ENCODE assay signal across 19 cellular contexts in the genomic region with DNA sequence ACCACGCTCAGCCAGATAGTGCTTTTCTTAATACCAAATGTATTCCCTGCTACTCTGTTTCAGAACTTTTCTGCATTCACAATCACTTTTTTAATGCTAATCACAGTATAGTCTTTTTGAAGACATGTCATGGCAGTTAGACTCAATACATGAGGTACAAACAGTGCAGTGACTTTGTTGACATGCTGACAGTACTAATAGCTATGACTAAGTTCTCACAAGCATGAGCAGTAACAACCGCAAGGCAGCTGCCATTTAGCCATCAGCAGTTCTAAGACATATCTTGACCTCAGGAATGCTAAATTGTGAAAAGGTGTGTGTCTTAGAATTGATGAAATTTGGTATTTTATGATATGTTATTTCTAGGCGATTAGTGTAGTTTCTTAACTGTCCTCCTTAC.
DNase-seq lines count a peak whose midpoint lies in the region; ATAC-seq and TF ChIP-seq lines count a peak whose summit lies in the region.
"Had no signal": no experiment of that assay in that cellular context is flagged by ENCODE, and none has a peak within 500 bp of the region (broad histone marks: within the 10 kb centered on the region; RNA-seq: fewer than 3 reads in every experiment).

No MANE protein-coding gene starts in this region.

- no peak overlapping the region for H2AFZ ChIP-seq in KMS-11 (ENCODE audit: low read depth)
- H2AFZ ChIP-seq: GM23338 had no signal

- peaks cover 70% of the 10 kb centered on the region for H3K4me1 Mint-ChIP-seq in activated T-helper 1 cell treated with anti-CD3 and anti-CD28 coated beads, Interleukin-12 subunit alpha, Interleukin-12 subunit beta, Interleukin-2, Interleukin-4 antibody, amounts not matched to agents 30 ng/mL and 10 ng/mL and 1 ng/mL, durations not matched to agents 14 hours and 24 hours and 36 hours (ENCODE audit: low read depth)
- H3K4me1 Mint-ChIP-seq: endodermal cell had no signal

- peak overlapping the region; percentile 65 to 88 (median 71) for H3K4me2 ChIP-seq in BLaER1 treated with 17β-estradiol and CSF1 and Interleukin-3, amounts not matched to agents 10 nM and 100 nM
- H3K4me2 ChIP-seq in KMS-11 = no peak overlapping the region; the same call in 1 of the 2 replicates
- H3K4me2 ChIP-seq: GM23338 had no signal

- peaks cover 0 to 84% (median 72%) of the 10 kb centered on the region in 11 experiments; a peak in 20 of 22 replicates for H3K36me3 ChIP-seq in BLaER1 treated with 17β-estradiol and CSF1 and Interleukin-3, amounts not matched to agents 10 nM and 100 nM
- H3K36me3 ChIP-seq in KMS-11 (ENCODE audit: insufficient read depth) (peaks cover 7% of the 10 kb centered on the region; the same call in 1 of the 2 replicates), mucosa of descending colon (ENCODE audit: low read depth) (no peaks in the 10 kb centered on the region)
- H3K36me3 ChIP-seq: left lung, tibial artery had no signal

- H3K9ac ChIP-seq in BLaER1 treated with 17β-estradiol and CSF1 and Interleukin-3, amounts not matched to agents 10 nM and 100 nM = peak overlapping the region in 6 of 11 experiments; percentile 1 to 54 (median 18); a peak in 3 of 22 replicates
- no peak overlapping the region for H3K9ac ChIP-seq in KMS-11

- H3K27ac ChIP-seq in BLaER1 treated with 17β-estradiol and CSF1 and Interleukin-3, amounts not matched to agents 10 nM and 100 nM = peak overlapping the region in 5 of 11 experiments; percentile 23 to 69 (median 59); a peak in 8 of 22 replicates
- peak overlapping the region; percentile 38 for H3K27ac ChIP-seq in KMS-11
- H3K27ac ChIP-seq: RWPE1, tibial artery had no signal

- H3K9me3 Mint-ChIP-seq in activated T-helper 1 cell treated with anti-CD3 and anti-CD28 coated beads, Interleukin-12 subunit alpha, Interleukin-12 subunit beta, Interleukin-2, Interleukin-4 antibody, amounts not matched to agents 30 ng/mL and 10 ng/mL and 1 ng/mL, durations not matched to agents 14 hours and 24 hours and 36 hours = no peaks in the 10 kb centered on the region
- H3K9me3 Mint-ChIP-seq: endodermal cell, GM23338 had no signal

- H4K20me1 ChIP-seq in BLaER1 treated with 17β-estradiol and CSF1 and Interleukin-3, amounts not matched to agents 10 nM and 100 nM = no peaks in the 10 kb centered on the region
- H4K20me1 ChIP-seq in KMS-11 (ENCODE audit: insufficient read depth) = no peaks in the 10 kb centered on the region

- H3K4me3 Mint-ChIP-seq in activated T-helper 1 cell treated with anti-CD3 and anti-CD28 coated beads, Interleukin-12 subunit alpha, Interleukin-12 subunit beta, Interleukin-2, Interleukin-4 antibody, amounts not matched to agents 30 ng/mL and 10 ng/mL and 1 ng/mL, durations not matched to agents 14 hours and 24 hours and 36 hours = peak overlapping the region; percentile 68
- H3K4me3 Mint-ChIP-seq: endodermal cell, GM23338 had no signal

- H3K9me3 ChIP-seq in BLaER1 treated with 17β-estradiol and CSF1 and Interleukin-3, amounts not matched to agents 10 nM and 100 nM (replicated peaks in 1 of 11) = no peaks in the 10 kb centered on the region
- no peaks in the 10 kb centered on the region for H3K9me3 ChIP-seq in mucosa of descending colon
- H3K9me3 ChIP-seq: left lung, tibial artery had no signal

- H3K36me3 Mint-ChIP-seq in activated T-helper 1 cell treated with anti-CD3 and anti-CD28 coated beads, Interleukin-12 subunit alpha, Interleukin-12 subunit beta, Interleukin-2, Interleukin-4 antibody, amounts not matched to agents 30 ng/mL and 10 ng/mL and 1 ng/mL, durations not matched to agents 14 hours and 24 hours and 36 hours (ENCODE audit: low read depth) = peaks cover 65% of the 10 kb centered on the region

- peak; percentile 44 for ATAC-seq in mucosa of descending colon
- ATAC-seq in HG03175 (IDR thresholded peaks at IDR 0.05; ENCODE audit: unreplicated experiment) = no peak
- ATAC-seq: GM23338 had no signal

- peak overlapping the region; percentile 86 for H3K27ac Mint-ChIP-seq in activated T-helper 1 cell treated with anti-CD3 and anti-CD28 coated beads, Interleukin-12 subunit alpha, Interleukin-12 subunit beta, Interleukin-2, Interleukin-4 antibody, amounts not matched to agents 30 ng/mL and 10 ng/mL and 1 ng/mL, durations not matched to agents 14 hours and 24 hours and 36 hours
- H3K27ac Mint-ChIP-seq: endodermal cell, GM23338 had no signal

- intact Hi-C loops in activated T-helper 1 cell treated with anti-CD3 and anti-CD28 coated beads, Interleukin-12 subunit alpha, Interleukin-12 subunit beta, Interleukin-2, Interleukin-4 antibody, amounts not matched to agents 30 ng/mL and 10 ng/mL and 1 ng/mL, durations not matched to agents 14 hours and 24 hours and 36 hours (cut with micrococcal nuclease) = loop anchor here (1.0 to 2.0 kb wide), 3 partner anchors 8 to 61 kb away; a partner anchor contains a TSS
- intact Hi-C loops in mucosa of descending colon (cut with DNase I, micrococcal nuclease) = no loop called here

- no peaks in the 10 kb centered on the region for H3K27me3 Mint-ChIP-seq in activated T-helper 1 cell treated with anti-CD3 and anti-CD28 coated beads, Interleukin-12 subunit alpha, Interleukin-12 subunit beta, Interleukin-2, Interleukin-4 antibody, amounts not matched to agents 30 ng/mL and 10 ng/mL and 1 ng/mL, durations not matched to agents 14 hours and 24 hours and 36 hours (ENCODE audit: insufficient read depth)

- H3K4me3 ChIP-seq in BLaER1 treated with 17β-estradiol and CSF1 and Interleukin-3, amounts not matched to agents 10 nM and 100 nM = peak overlapping the region in 2 of 10 experiments; percentile 6 to 15; a peak in 1 of 20 replicates
- no peak overlapping the region for H3K4me3 ChIP-seq in KMS-11 (IDR thresholded peaks at IDR 0.05; ENCODE audit: insufficient read depth, low read depth, low read length)
- H3K4me3 ChIP-seq in mucosa of descending colon = no peak overlapping the region
- H3K4me3 ChIP-seq: GM23338, tibial artery had no signal

- H3K27me3 ChIP-seq in BLaER1 treated with 17β-estradiol and CSF1 and Interleukin-3, amounts not matched to agents 10 nM and 100 nM = no peaks in the 10 kb centered on the region
- H3K27me3 ChIP-seq in KMS-11 (ENCODE audit: insufficient read depth, low read depth) = no peaks in the 10 kb centered on the region
- H3K27me3 ChIP-seq: left lung, tibial artery had no signal

- H3K79me2 ChIP-seq in KMS-11 (ENCODE audit: insufficient read depth, low read depth) = no peaks in the 10 kb centered on the region

- DNase-seq in activated T-helper 1 cell treated with anti-CD3 and anti-CD28 coated beads, Interleukin-12 subunit alpha, Interleukin-12 subunit beta, Interleukin-2, Interleukin-4 antibody, amounts not matched to agents 30 ng/mL and 10 ng/mL and 1 ng/mL, durations not matched to agents 14 hours and 24 hours and 36 hours (ENCODE audit: low spot score) = no peak
- DNase-seq in mucosa of descending colon = no peak
- DNase-seq in mucosa of gallbladder (ENCODE audit: low spot score) = no peak
- DNase-seq in SW 1271 (lab: John Stamatoyannopoulos, UW) = no peak
- DNase-seq: activated naive CD4-positive, alpha-beta T cell treated with Interleukin-2 at 50 U/mL for 16 hours; AML-193; left lung; NCI-H1105 treated with DMSO at 0.1 percent for 48 hours; NCI-H2081 treated with DMSO at 0.1 percent for 48 hours; NK-92 treated with Interleukin-12 subunit alpha and Interleukin-12 subunit beta, amount 100 ng/mL, for 24 hours; right cardiac atrium; stimulated activated naive CD4-positive, alpha-beta T cell; tibial artery had no signal

- TF ChIP-seq CTCF in KMS-11 (conservative IDR thresholded peaks at IDR 0.05; ENCODE audit: low read depth, low read length) (no peak), mucosa of descending colon (IDR thresholded peaks at IDR 0.05) (no peak)

- peaks cover 34 to 58% (median 47%) of the 10 kb centered on the region in 10 experiments for H3K4me1 ChIP-seq in BLaER1 treated with 17β-estradiol and CSF1 and Interleukin-3, amounts not matched to agents 10 nM and 100 nM
- H3K4me1 ChIP-seq in KMS-11 (ENCODE audit: low read depth, poor library complexity, severe bottlenecking) (peaks cover 31% of the 10 kb centered on the region), mucosa of descending colon (ENCODE audit: low read depth) (no peaks in the 10 kb centered on the region)
- H3K4me1 ChIP-seq: tibial artery had no signal
